In the genomic region with DNA sequence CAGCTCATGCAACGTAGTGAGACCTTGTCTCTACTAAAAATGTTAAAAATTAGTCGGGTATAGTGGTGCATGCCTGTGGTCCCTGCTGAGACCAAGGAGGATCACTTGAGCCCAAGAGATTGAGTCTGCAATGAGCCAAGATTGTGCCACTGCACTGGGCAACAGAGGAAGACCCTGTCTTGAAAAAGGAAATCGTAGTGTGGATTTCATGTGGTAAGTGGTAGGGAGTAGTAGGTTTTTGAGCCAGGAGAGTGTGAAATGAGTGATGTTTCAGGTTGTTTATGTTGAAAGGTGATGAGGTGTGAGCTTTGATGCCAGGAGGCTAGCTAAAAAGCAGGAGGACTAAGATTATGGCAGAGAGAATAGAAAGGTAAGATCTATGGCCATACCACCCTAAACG, we compare ENCODE assay signal across 1 cellular context.
TF ChIP-seq lines count a peak whose summit lies in the region.

No MANE protein-coding gene starts in this region.

TF ChIP-seq in H1, 55 proteins besides CTCF, POLR2A, EP300 and RAD21:
- TF ChIP-seq FOSL1 (IDR thresholded peaks at IDR 0.05; ENCODE audit: insufficient read depth, low read depth, low read length) (no peak), NANOG (IDR thresholded peaks at IDR 0.05; ENCODE audit: insufficient read depth, low read depth, low read length, poor library complexity, severe bottlenecking) (no peak), ZNF274 (IDR thresholded peaks at IDR 0.05; ENCODE audit: borderline replicate concordance, extremely low read depth, low read length) (no peak), TCF12 (IDR thresholded peaks at IDR 0.05; ENCODE audit: low read depth, low read length) (no peak), CREB1 (IDR thresholded peaks at IDR 0.05) (no peak), GTF2F1 (IDR thresholded peaks at IDR 0.05; ENCODE audit: borderline replicate concordance, low read depth, low read length) (no peak), BACH1 (IDR thresholded peaks at IDR 0.05; ENCODE audit: low read length) (no peak)
